In genomic region chr20:50891138-50891537, GRCh38 we compare ENCODE assay signal across 18 cellular contexts. TPM values are rescaled to one million over a fixed set of nuclear protein-coding genes. Genes with fewer than 3 reads are reported as not detected.
DNase-seq lines count a peak whose midpoint lies in the region; ATAC-seq and TF ChIP-seq lines count a peak whose summit lies in the region.
"Had no signal": no experiment of that assay in that cellular context is flagged by ENCODE, and none has a peak within 500 bp of the region (broad histone marks: within the 10 kb centered on the region; RNA-seq: fewer than 3 reads in every experiment).

No MANE protein-coding gene starts in this region.

- no peaks in the 10 kb centered on the region for H3K27me3 ChIP-seq in CD4-positive, alpha-beta T cell (ENCODE audit: control insufficient read depth, insufficient read depth, low read length)
- H3K27me3 ChIP-seq: BLaER1, pancreas, SJSA1 had no signal

- no peak overlapping the region for H3K4me3 Mint-ChIP-seq in CD4-positive, alpha-beta T cell
- H3K4me3 Mint-ChIP-seq in activated T-helper 17 cell treated with anti-CD3 and anti-CD28 coated beads, Interleukin-2, amount 50 U/mL, for 72 hours: no peak overlapping the region
- H3K4me3 Mint-ChIP-seq: type B pancreatic cell had no signal

- peak overlapping the region; percentile 26 for H3K27ac Mint-ChIP-seq in CD4-positive, alpha-beta T cell
- H3K27ac Mint-ChIP-seq in activated T-helper 17 cell treated with anti-CD3 and anti-CD28 coated beads, Interleukin-2, amount 50 U/mL, for 72 hours: peak overlapping the region; percentile 88
- H3K27ac Mint-ChIP-seq: type B pancreatic cell had no signal

- intact Hi-C loops in CD4-positive, alpha-beta T cell (cut with DNase I, micrococcal nuclease): loop anchor here in 1 of 2 experiments (10.0 kb wide), 1 partner anchor 56 kb away; no protein-coding TSS in a partner anchor

- no peak overlapping the region for H3K27ac ChIP-seq in CD4-positive, alpha-beta T cell (ENCODE audit: low read depth, low read length)
- H3K27ac ChIP-seq: BLaER1, pancreas, SJSA1, skin epidermis had no signal

- DNase-seq in CD4-positive, alpha-beta T cell: no peak
- peak; percentile 69 for DNase-seq in iris pigment epithelial cell (ENCODE audit: low read depth)
- no peak for DNase-seq in T-helper 1 cell
- DNase-seq in cerebellum (ENCODE audit: low spot score): no peak
- DNase-seq in HUDEP-2 (lab: John Stamatoyannopoulos, UW; ENCODE audit: unreplicated experiment in 76 of 76): no peak
- DNase-seq: activated CD4-positive, CD25-positive, alpha-beta regulatory T cell treated with anti-CD3 and anti-CD28 coated beads, Interleukin-2, amount 50 U/mL, for 72 hours; amniotic stem cell; DMS153; foreskin melanocyte; NCI-H1417 treated with DMSO at 0.1 percent for 48 hours; NCI-H2227 treated with DMSO at 0.1 percent for 48 hours; pancreas had no signal

- TF ChIP-seq POLR2A in GM15510 (IDR thresholded peaks at IDR 0.05; ENCODE audit: borderline replicate concordance, extremely low read depth, insufficient read length): peak; percentile 16

- H3K9me3 Mint-ChIP-seq in CD4-positive, alpha-beta T cell: no peaks in the 10 kb centered on the region
- H3K9me3 Mint-ChIP-seq in activated T-helper 17 cell treated with anti-CD3 and anti-CD28 coated beads, Interleukin-2, amount 50 U/mL, for 72 hours: no peaks in the 10 kb centered on the region
- H3K9me3 Mint-ChIP-seq: type B pancreatic cell had no signal

- no peaks in the 10 kb centered on the region for H3K4me1 Mint-ChIP-seq in CD4-positive, alpha-beta T cell (ENCODE audit: low read depth)
- H3K4me1 Mint-ChIP-seq in activated T-helper 17 cell treated with anti-CD3 and anti-CD28 coated beads, Interleukin-2, amount 50 U/mL, for 72 hours: peaks cover 15% of the 10 kb centered on the region

- no peaks in the 10 kb centered on the region for H3K27me3 Mint-ChIP-seq in CD4-positive, alpha-beta T cell
- H3K27me3 Mint-ChIP-seq in activated T-helper 17 cell treated with anti-CD3 and anti-CD28 coated beads, Interleukin-2, amount 50 U/mL, for 72 hours: no peaks in the 10 kb centered on the region
- H3K27me3 Mint-ChIP-seq: type B pancreatic cell had no signal

- no peak for TF ChIP-seq CTCF in CD4-positive, alpha-beta T cell (IDR thresholded peaks at IDR 0.05)

- CTCF ChIA-PET in CD4-positive, alpha-beta T cell (lab: Charles Lee): interaction anchor here (0.8 to 1.9 kb wide), 2 partner anchors 38 to 41 kb away, joined by 3 to 6 read pairs; no protein-coding TSS in a partner anchor

- POLR2A ChIA-PET in CD4-positive, alpha-beta T cell (lab: Charles Lee): interaction anchor here (1.0 kb wide), 1 partner anchor 94 kb away, joined by 3 read pairs; no protein-coding TSS in a partner anchor

- peaks cover 76% of the 10 kb centered on the region for H3K36me3 Mint-ChIP-seq in CD4-positive, alpha-beta T cell (ENCODE audit: low read depth)
- peaks cover 90% of the 10 kb centered on the region for H3K36me3 Mint-ChIP-seq in activated T-helper 17 cell treated with anti-CD3 and anti-CD28 coated beads, Interleukin-2, amount 50 U/mL, for 72 hours (ENCODE audit: low read depth)

- H3K9me3 ChIP-seq in CD4-positive, alpha-beta T cell (ENCODE audit: control insufficient read depth, low read length): no peaks in the 10 kb centered on the region
- H3K9me3 ChIP-seq: BLaER1, pancreas, SJSA1 had no signal

- no peak for ATAC-seq in CD4-positive, alpha-beta T cell (ENCODE audit: poor library complexity)
- ATAC-seq in activated T-helper 17 cell treated with anti-CD3 and anti-CD28 coated beads, Interleukin-2, amount 50 U/mL, for 72 hours (replicated peaks): no peak

RNA-seq across cellular contexts. Expression of gene ADNP, which starts 40.1 kb away (rescaled TPM):
- 10 to 100 TPM; 41.9 to 47.1 TPM for total RNA-seq in CD4-positive, alpha-beta T cell
- 10 to 100 TPM; 57.9 to 75.4 TPM for total RNA-seq in activated T-helper 17 cell treated with anti-CD3 and anti-CD28 coated beads, Interleukin-2, amount 50 U/mL, for 72 hours
- total RNA-seq in cerebellum: 84.3 TPM
